In genomic region chr16:85998868-85999729, GRCh38 we compare ENCODE assay signal across 14 cellular contexts.
A peak's percentile ranks its signal among the peaks of the same experiment; 100 is the strongest.
DNase-seq lines count a peak whose midpoint lies in the region; ATAC-seq and FAIRE-seq lines count a peak whose summit lies in the region.
"Had no signal": no experiment of that assay in that cellular context is flagged by ENCODE, and none has a peak within 500 bp of the region (broad histone marks: within the 10 kb centered on the region; RNA-seq: fewer than 3 reads in every experiment).

No MANE protein-coding gene starts in this region.

- no peaks in the 10 kb centered on the region for H3K27me3 ChIP-seq in CD8-positive, alpha-beta memory T cell (ENCODE audit: insufficient read depth, low read length, poor library complexity, severe bottlenecking)
- no peaks in the 10 kb centered on the region for H3K27me3 ChIP-seq in naive thymus-derived CD4-positive, alpha-beta T cell (ENCODE audit: control insufficient read depth in 2 of 2, insufficient read depth in 2 of 2, low read length in 2 of 2)
- H3K27me3 ChIP-seq: right lobe of liver, tibial nerve had no signal

- H3K4me1 Mint-ChIP-seq in CD8-positive, alpha-beta memory T cell, result peaks cover 11 to 23% (median 21%) of the 10 kb centered on the region in 3 donors
- H3K4me1 Mint-ChIP-seq in activated T-helper 17 cell treated with anti-CD3 and anti-CD28 coated beads, Interleukin-2, amount 50 U/mL, for 72 hours, result peaks cover 7% of the 10 kb centered on the region
- H3K4me1 Mint-ChIP-seq in naive thymus-derived CD4-positive, alpha-beta T cell, result peaks cover 7 to 25% (median 18%) of the 10 kb centered on the region in 7 donors

- no peaks in the 10 kb centered on the region for H3K9me3 Mint-ChIP-seq in CD8-positive, alpha-beta memory T cell
- H3K9me3 Mint-ChIP-seq in activated T-helper 17 cell treated with anti-CD3 and anti-CD28 coated beads, Interleukin-2, amount 50 U/mL, for 72 hours, result no peaks in the 10 kb centered on the region
- H3K9me3 Mint-ChIP-seq in naive thymus-derived CD4-positive, alpha-beta T cell, result no peaks in the 10 kb centered on the region

- POLR2A ChIA-PET in CD8-positive, alpha-beta memory T cell (lab: Charles Lee), result no interaction called here
- POLR2A ChIA-PET in naive thymus-derived CD4-positive, alpha-beta T cell (lab: Charles Lee), result no interaction called here

- DNase-seq in CD8-positive, alpha-beta memory T cell, result no peak
- DNase-seq in GM18507 (ENCODE audit: extremely low spot score, insufficient read length, low read depth), result no peak
- DNase-seq in naive thymus-derived CD4-positive, alpha-beta T cell, result no peak
- DNase-seq in DMS79 (lab: John Stamatoyannopoulos, UW), result no peak
- DNase-seq in Ammon's horn (ENCODE audit: low spot score), result no peak
- DNase-seq: activated naive CD4-positive, alpha-beta T cell treated with Interleukin-2 at 50 U/mL for 16 hours; GM23248; NCI-H1105 treated with DMSO at 0.1 percent for 48 hours; NCI-H524; SIG-M5 had no signal

- H3K27me3 Mint-ChIP-seq in CD8-positive, alpha-beta memory T cell, result peaks cover 0 to 12% of the 10 kb centered on the region in 2 donors
- no peaks in the 10 kb centered on the region for H3K27me3 Mint-ChIP-seq in activated T-helper 17 cell treated with anti-CD3 and anti-CD28 coated beads, Interleukin-2, amount 50 U/mL, for 72 hours
- no peaks in the 10 kb centered on the region for H3K27me3 Mint-ChIP-seq in naive thymus-derived CD4-positive, alpha-beta T cell

- peak overlapping the region in 4 of 7 donors; percentile 2 to 71 (median 25) for H3K4me3 Mint-ChIP-seq in CD8-positive, alpha-beta memory T cell
- peak overlapping the region; percentile 50 for H3K4me3 Mint-ChIP-seq in activated T-helper 17 cell treated with anti-CD3 and anti-CD28 coated beads, Interleukin-2, amount 50 U/mL, for 72 hours
- peak overlapping the region in 6 of 10 donors; percentile 2 to 37 (median 20) for H3K4me3 Mint-ChIP-seq in naive thymus-derived CD4-positive, alpha-beta T cell

- no peak overlapping the region for H3K27ac ChIP-seq in CD8-positive, alpha-beta memory T cell (ENCODE audit: low read depth, low read length)
- no peak overlapping the region for H3K27ac ChIP-seq in naive thymus-derived CD4-positive, alpha-beta T cell (ENCODE audit: low read depth, low read length)
- H3K27ac ChIP-seq: GM23248, right lobe of liver had no signal

- no peaks in the 10 kb centered on the region for H3K36me3 Mint-ChIP-seq in CD8-positive, alpha-beta memory T cell
- H3K36me3 Mint-ChIP-seq in activated T-helper 17 cell treated with anti-CD3 and anti-CD28 coated beads, Interleukin-2, amount 50 U/mL, for 72 hours (ENCODE audit: low read depth), result no peaks in the 10 kb centered on the region
- peaks cover 0 to 1% (median 0%) of the 10 kb centered on the region in 5 donors for H3K36me3 Mint-ChIP-seq in naive thymus-derived CD4-positive, alpha-beta T cell

- H3K27ac Mint-ChIP-seq in CD8-positive, alpha-beta memory T cell, result peak overlapping the region in 6 of 8 donors; percentile 1 to 59 (median 6)
- peak overlapping the region; percentile 24 for H3K27ac Mint-ChIP-seq in activated T-helper 17 cell treated with anti-CD3 and anti-CD28 coated beads, Interleukin-2, amount 50 U/mL, for 72 hours
- H3K27ac Mint-ChIP-seq in naive thymus-derived CD4-positive, alpha-beta T cell, result peak overlapping the region in 4 of 9 donors; percentile 1 to 68 (median 32)

- peaks cover 9% of the 10 kb centered on the region for H3K4me1 ChIP-seq in CD8-positive, alpha-beta memory T cell (ENCODE audit: insufficient read depth, low read length)
- H3K4me1 ChIP-seq in naive thymus-derived CD4-positive, alpha-beta T cell (ENCODE audit: control insufficient read depth in 2 of 2, insufficient read depth in 2 of 2, low read length in 2 of 2), result no peaks in the 10 kb centered on the region
- H3K4me1 ChIP-seq: right lobe of liver had no signal

- intact Hi-C loops in naive thymus-derived CD4-positive, alpha-beta T cell (cut with micrococcal nuclease), result no loop called here

- H3K9me3 ChIP-seq in CD8-positive, alpha-beta memory T cell (ENCODE audit: low read length), result no peaks in the 10 kb centered on the region
- no peaks in the 10 kb centered on the region for H3K9me3 ChIP-seq in naive thymus-derived CD4-positive, alpha-beta T cell (ENCODE audit: control insufficient read depth in 2 of 3, low read length in 3 of 3)
- H3K9me3 ChIP-seq: right lobe of liver, tibial nerve had no signal

- H3K36me3 ChIP-seq in CD8-positive, alpha-beta memory T cell (ENCODE audit: insufficient read depth, low read length), result no peaks in the 10 kb centered on the region
- H3K36me3 ChIP-seq in naive thymus-derived CD4-positive, alpha-beta T cell (ENCODE audit: control insufficient read depth in 2 of 3, insufficient read depth in 3 of 3, low read length in 3 of 3), result no peaks in the 10 kb centered on the region
- H3K36me3 ChIP-seq: right lobe of liver, tibial nerve had no signal

- no peak overlapping the region for H3K4me3 ChIP-seq in CD8-positive, alpha-beta memory T cell (ENCODE audit: low read length)
- H3K4me3 ChIP-seq in naive thymus-derived CD4-positive, alpha-beta T cell (ENCODE audit: low read length), result no peak overlapping the region
- H3K4me3 ChIP-seq: GM23248, right lobe of liver, tibial nerve had no signal

- peak; percentile 81 for FAIRE-seq in GM18507 (lab: Jason Lieb, UNC)

- peak; percentile 94 for ATAC-seq in activated T-helper 17 cell treated with anti-CD3 and anti-CD28 coated beads, Interleukin-2, amount 50 U/mL, for 72 hours (replicated peaks)
- no peak for ATAC-seq in naive thymus-derived CD4-positive, alpha-beta T cell
- no peak for ATAC-seq in HG03520 (IDR thresholded peaks at IDR 0.05; ENCODE audit: unreplicated experiment)
- ATAC-seq: right lobe of liver had no signal

- CTCF ChIA-PET in CD8-positive, alpha-beta memory T cell (lab: Charles Lee), result interaction anchor here (0.8 to 2.4 kb wide), 3 partner anchors 177 to 180 kb away, joined by 3 to 7 read pairs (median 3); no protein-coding TSS in a partner anchor
- CTCF ChIA-PET in naive thymus-derived CD4-positive, alpha-beta T cell (lab: Charles Lee), result interaction anchor here (0.9 to 1.0 kb wide), 2 partner anchors 11 to 178 kb away, joined by 3 to 4 read pairs; no protein-coding TSS in a partner anchor
